Comparison of ENCODE assay signal across 8 cellular contexts in the genomic region with DNA sequence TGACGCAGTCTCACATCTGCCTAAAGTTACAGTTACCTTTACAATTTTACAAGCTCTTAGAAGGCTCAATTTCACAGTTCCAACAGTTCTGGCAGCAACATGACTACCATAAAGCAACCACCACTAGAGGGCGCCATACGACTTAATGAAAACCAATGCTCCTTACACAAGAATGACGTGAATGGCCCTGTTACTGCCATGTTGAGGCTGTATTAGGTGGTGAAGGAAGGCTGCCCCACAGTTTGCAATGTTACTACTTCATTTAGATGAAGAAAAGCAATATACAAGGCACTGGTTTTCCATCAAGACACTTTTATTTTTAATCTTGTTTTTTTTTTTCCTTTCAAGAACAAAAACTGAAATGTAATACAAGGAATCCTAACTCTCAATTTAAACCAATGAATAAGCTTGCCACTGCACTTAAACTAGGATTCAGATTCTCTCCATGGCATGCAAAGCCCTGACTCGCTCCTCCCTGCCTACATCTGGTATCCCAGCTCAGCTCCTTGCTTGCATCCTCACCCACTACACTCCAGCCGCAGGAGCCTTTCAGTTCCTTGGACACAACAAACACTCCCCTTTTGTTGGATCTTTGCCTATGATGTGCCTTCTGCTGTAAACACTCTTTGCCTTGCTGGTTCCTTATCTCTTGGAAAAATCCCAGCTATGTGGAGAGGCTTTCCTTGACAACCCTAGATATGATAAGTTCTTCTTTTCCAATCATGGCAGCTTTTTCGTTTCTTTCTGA.
DNase-seq lines count a peak whose midpoint lies in the region; ATAC-seq and TF ChIP-seq lines count a peak whose summit lies in the region.

No MANE protein-coding gene starts in this region.

- TF ChIP-seq EP300 in Ishikawa (IDR thresholded peaks at IDR 0.05; ENCODE audit: borderline replicate concordance) = no peak

- no peaks in the 10 kb centered on the region for H3K9me2 ChIP-seq in DOHH2 (replicated peaks; ENCODE audit: control insufficient read depth, low read length)

- H3F3A ChIP-seq in DOHH2 (ENCODE audit: control insufficient read depth, insufficient read depth) = no peaks in the 10 kb centered on the region

- peak; percentile 22 for DNase-seq in OCI-M2 (lab: John Stamatoyannopoulos, UW; ENCODE audit: unreplicated experiment)
- peak; percentile 46 for DNase-seq in activated T-cell treated with anti-CD3 and anti-CD28 coated beads for 48 hours (ENCODE audit: low read depth)
- peak; percentile 92 for DNase-seq in fibroblast of mammary gland (ENCODE audit: low read depth)
- DNase-seq in neural crest cell (ENCODE audit: low read depth, low spot score) = peak; percentile 92
- DNase-seq in stromal cell of bone marrow (ENCODE audit: low read depth) = peak; percentile 72

- TF ChIP-seq RAD21 in Ishikawa (IDR thresholded peaks at IDR 0.05; ENCODE audit: low read depth) = peak; percentile 72

- no peaks in the 10 kb centered on the region for H3K27me3 Mint-ChIP-seq in neural crest cell (ENCODE audit: low read depth)

- H3K4me3 Mint-ChIP-seq in neural crest cell = no peak overlapping the region

- H3K9me3 Mint-ChIP-seq in neural crest cell = peaks cover 2% of the 10 kb centered on the region

- no peaks in the 10 kb centered on the region for H3K9me3 ChIP-seq in DOHH2 (ENCODE audit: control insufficient read depth, insufficient read depth, low read length)

- no peak overlapping the region for H3K4me2 ChIP-seq in DOHH2 (ENCODE audit: low read length)

- H3K4me3 ChIP-seq in DOHH2 (ENCODE audit: low read length) (no peak overlapping the region), fibroblast of mammary gland (ENCODE audit: control insufficient read depth, low read depth, low read length) (no peak overlapping the region)

- H3K27ac ChIP-seq in DOHH2 (ENCODE audit: low read depth, low read length) = no peak overlapping the region

- H3K36me3 Mint-ChIP-seq in neural crest cell (ENCODE audit: low read depth) = peaks cover 3% of the 10 kb centered on the region

- H3K4me1 ChIP-seq in DOHH2 (ENCODE audit: control insufficient read depth, low read length) = peaks cover 3% of the 10 kb centered on the region

- peak; percentile 86 for TF ChIP-seq CTCF in DOHH2 (IDR thresholded peaks at IDR 0.05; ENCODE audit: low read depth, low read length, poor library complexity, severe bottlenecking)
- TF ChIP-seq CTCF in fibroblast of mammary gland (conservative IDR thresholded peaks at IDR 0.05; ENCODE audit: control insufficient read depth, insufficient read depth, low read depth, low read length) = peak; percentile 80
- TF ChIP-seq CTCF in neural crest cell (conservative IDR thresholded peaks at IDR 0.05) = peak; percentile 87

- ATAC-seq in GM21619 (IDR thresholded peaks at IDR 0.05; ENCODE audit: unreplicated experiment) = peak; percentile 93

- no peaks in the 10 kb centered on the region for H3K36me3 ChIP-seq in DOHH2 (ENCODE audit: control insufficient read depth, low read length)

- no peaks in the 10 kb centered on the region for H3K27me3 ChIP-seq in DOHH2 (ENCODE audit: control insufficient read depth, low read length)

- no peaks in the 10 kb centered on the region for H3K4me1 Mint-ChIP-seq in neural crest cell

- H4K20me1 ChIP-seq in DOHH2 (ENCODE audit: control insufficient read depth, insufficient read depth, low read depth, low read length) = no peaks in the 10 kb centered on the region

- H3K79me2 ChIP-seq in DOHH2 (ENCODE audit: control insufficient read depth, low read length) = no peaks in the 10 kb centered on the region

- no peak overlapping the region for H3K27ac Mint-ChIP-seq in neural crest cell (ENCODE audit: unreplicated experiment)

TF ChIP-seq in Ishikawa, 13 proteins besides CTCF, POLR2A, EP300 and RAD21:
- TF ChIP-seq USF1 (IDR thresholded peaks at IDR 0.05) (no peak), YY1 (IDR thresholded peaks at IDR 0.05; ENCODE audit: low read depth) (peak; percentile 62; the same call in 1 of the 2 replicates)

Comparison
In these comparisons a context has a peak if more than half of its experiments do, and no peak if none do; other contexts are left out.
1. DNase-seq: peak in every context shown above with its lines; median percentile 92 in fibroblast of mammary gland; 92 in neural crest cell; 72 in stromal cell of bone marrow; 46 in activated T-cell treated with anti-CD3 and anti-CD28 coated beads for 48 hours; 22 in OCI-M2.